In the genomic region with DNA sequence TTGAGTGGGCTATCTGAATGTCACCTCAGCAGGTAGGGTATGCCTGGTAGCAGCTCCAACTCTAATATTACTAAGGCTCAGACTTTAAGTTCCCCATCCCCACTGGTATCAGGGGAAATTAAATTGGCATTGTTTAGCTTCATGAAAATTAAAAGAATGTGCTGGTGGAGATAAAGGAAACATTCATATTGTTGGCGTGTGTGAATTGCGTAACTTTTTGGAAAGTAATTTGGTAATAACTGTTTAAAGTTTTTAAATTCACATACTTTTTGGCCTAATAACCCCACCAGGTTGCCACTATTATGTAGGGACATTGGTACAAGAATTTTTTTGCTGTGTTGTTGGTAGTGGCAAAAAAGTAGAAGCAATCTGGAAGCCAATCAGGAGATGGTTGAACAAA, we compare ENCODE assay signal across 28 cellular contexts. TPM values are rescaled to one million over a fixed set of nuclear protein-coding genes. Genes with fewer than 3 reads are reported as not detected.
DNase-seq lines count a peak whose midpoint lies in the region; ATAC-seq and TF ChIP-seq lines count a peak whose summit lies in the region.
"Had no signal": no experiment of that assay in that cellular context is flagged by ENCODE, and none has a peak within 500 bp of the region (broad histone marks: within the 10 kb centered on the region; RNA-seq: fewer than 3 reads in every experiment).

No MANE protein-coding gene starts in this region.

- 100% methylated on average over 1 of the region's 2 CpGs; no CpG with 5 or more reads in 1 of the 2 experiments for WGBS in mesodermal cell (ENCODE audit: insufficient coverage in 2 of 2), 2 experiments

- H3K36me3 ChIP-seq in mesodermal cell (ENCODE audit: control insufficient read depth, insufficient read depth, low read length), result peaks cover 8% of the 10 kb centered on the region
- H3K36me3 ChIP-seq: brain microvascular endothelial cell, thyroid gland had no signal

- no peak overlapping the region for H3K27ac Mint-ChIP-seq in natural killer cell
- peak overlapping the region in 1 of 2 donors; percentile 51 for H3K27ac Mint-ChIP-seq in natural killer cell treated with Interleukin-12 subunit alpha and Interleukin-12 subunit beta and Interleukin-15 and Interleukin-18, amount 100 ng/mL, for 72 hours
- H3K27ac Mint-ChIP-seq in activated naive CD4-positive, alpha-beta T cell treated with anti-CD3 and anti-CD28 coated beads, Interleukin-2, amount 50 U/mL, for 72 hours, result no peak overlapping the region
- H3K27ac Mint-ChIP-seq: activated naive CD8-positive, alpha-beta T cell treated with anti-CD3 and anti-CD28 coated beads for 36 hours; activated T-helper 2 cell treated with anti-CD3 and anti-CD28 coated beads, Interferon-gamma antibody, Interleukin-2, Interleukin-4, amounts not matched to agents 10 μg/mL and 5 μg/mL and 100 μg/mL, durations not matched to agents 14 hours and 24 hours and 36 hours; H9; T-helper 2 cell treated with Interferon-gamma antibody and Interleukin-4, amounts not matched to agents 5 μg/mL and 100 μg/mL, for 36 hours had no signal

- H3K9me3 ChIP-seq in mesodermal cell (ENCODE audit: control insufficient read depth, low read length), result no peaks in the 10 kb centered on the region
- H3K9me3 ChIP-seq: thyroid gland had no signal

- H3K4me3 ChIP-seq in cardiac fibroblast (replicated peaks in 1 of 2; ENCODE audit: low read depth in 2 of 2, low read length in 2 of 2) (no peak overlapping the region), mesodermal cell (ENCODE audit: extremely low read depth, insufficient read depth, low read length, poor library complexity, severe bottlenecking) (no peak overlapping the region)
- H3K4me3 ChIP-seq: coronary artery, thyroid gland had no signal

- peaks cover 36 to 39% of the 10 kb centered on the region in 2 donors for H3K4me1 Mint-ChIP-seq in natural killer cell
- peaks cover 25 to 41% of the 10 kb centered on the region in 2 donors for H3K4me1 Mint-ChIP-seq in natural killer cell treated with Interleukin-12 subunit alpha and Interleukin-12 subunit beta and Interleukin-15 and Interleukin-18, amount 100 ng/mL, for 72 hours (ENCODE audit: low read depth in 2 of 2)

- peak overlapping the region; percentile 17 for H3K4me3 Mint-ChIP-seq in natural killer cell
- H3K4me3 Mint-ChIP-seq in natural killer cell treated with Interleukin-12 subunit alpha and Interleukin-12 subunit beta and Interleukin-15 and Interleukin-18, amount 100 ng/mL, for 72 hours, result no peak overlapping the region
- H3K4me3 Mint-ChIP-seq: activated naive CD8-positive, alpha-beta T cell treated with anti-CD3 and anti-CD28 coated beads for 36 hours; H9; T-helper 2 cell treated with Interferon-gamma antibody and Interleukin-4, amounts not matched to agents 5 μg/mL and 100 μg/mL, for 36 hours had no signal

- no peaks in the 10 kb centered on the region for H3K36me3 Mint-ChIP-seq in natural killer cell
- peaks cover 4% of the 10 kb centered on the region for H3K36me3 Mint-ChIP-seq in natural killer cell treated with Interleukin-12 subunit alpha and Interleukin-12 subunit beta and Interleukin-15 and Interleukin-18, amount 100 ng/mL, for 72 hours
- peaks cover 15 to 20% of the 10 kb centered on the region in 2 donors for H3K36me3 Mint-ChIP-seq in activated naive CD4-positive, alpha-beta T cell treated with anti-CD3 and anti-CD28 coated beads, Interleukin-2, amount 50 U/mL, for 72 hours

- TF ChIP-seq CTCF in natural killer cell (IDR thresholded peaks at IDR 0.05), result no peak
- no peak for TF ChIP-seq CTCF in cardiac fibroblast (IDR thresholded peaks at IDR 0.05; ENCODE audit: low read depth, low read length)
- no peak for TF ChIP-seq CTCF in GM13976 (IDR thresholded peaks at IDR 0.05; ENCODE audit: borderline replicate concordance, control extremely low read depth, extremely low read depth, insufficient read depth, missing control alignments)
- TF ChIP-seq CTCF in GM20000 (IDR thresholded peaks at IDR 0.05; ENCODE audit: extremely low read depth, missing control alignments), result no peak

- no peaks in the 10 kb centered on the region for H3K9me3 Mint-ChIP-seq in natural killer cell
- no peaks in the 10 kb centered on the region for H3K9me3 Mint-ChIP-seq in natural killer cell treated with Interleukin-12 subunit alpha and Interleukin-12 subunit beta and Interleukin-15 and Interleukin-18, amount 100 ng/mL, for 72 hours
- no peaks in the 10 kb centered on the region for H3K9me3 Mint-ChIP-seq in activated naive CD4-positive, alpha-beta T cell treated with anti-CD3 and anti-CD28 coated beads, Interleukin-2, amount 50 U/mL, for 72 hours
- H3K9me3 Mint-ChIP-seq: activated naive CD8-positive, alpha-beta T cell treated with anti-CD3 and anti-CD28 coated beads for 36 hours; activated T-helper 2 cell treated with anti-CD3 and anti-CD28 coated beads, Interferon-gamma antibody, Interleukin-2, Interleukin-4, amounts not matched to agents 10 μg/mL and 5 μg/mL and 100 μg/mL, durations not matched to agents 14 hours and 24 hours and 36 hours; H9; T-helper 2 cell treated with Interferon-gamma antibody and Interleukin-4, amounts not matched to agents 5 μg/mL and 100 μg/mL, for 36 hours had no signal

- no peak for DNase-seq in natural killer cell
- DNase-seq in natural killer cell treated with Interleukin-12 subunit alpha and Interleukin-12 subunit beta and Interleukin-15 and Interleukin-18, amount 100 ng/mL, for 72 hours (ENCODE audit: low spot score), result no peak
- peak; percentile 67 to 84 for DNase-seq in cardiac fibroblast (ENCODE audit: low read depth in 2 of 2)
- DNase-seq in activated naive CD4-positive, alpha-beta T cell treated with anti-CD3 and anti-CD28 coated beads, Interleukin-2, amount 50 U/mL, for 72 hours (ENCODE audit: low spot score in 2 of 2), result no peak
- DNase-seq in GM13976 (ENCODE audit: low spot score), result no peak
- DNase-seq in GM20000 (ENCODE audit: low spot score), result no peak
- DNase-seq: activated CD4-positive, alpha-beta T cell treated with anti-CD3 and anti-CD28 coated beads, Interleukin-2, amount 50 U/mL, for 4 hours; activated CD8-positive, alpha-beta memory T cell treated with anti-CD3 and anti-CD28 coated beads, Interleukin-2, amount 50 U/mL, for 4 hours; activated naive CD8-positive, alpha-beta T cell treated with anti-CD3 and anti-CD28 coated beads for 36 hours; brain microvascular endothelial cell; COR-L47; DMS79 treated with DMSO at 0.1 percent for 48 hours; H9; hippocampal formation; KG1; NCI-H146; NCI-H524 treated with DMSO at 0.1 percent for 48 hours; RPMI8226; stimulated activated CD4-positive, alpha-beta T cell treated with anti-CD3 and anti-CD28 coated beads, Interleukin-12 subunit alpha, Interleukin-12 subunit beta, amount 100 ng/mL, for 4 hours; stimulated activated CD4-positive, alpha-beta T cell treated with anti-CD3 and anti-CD28 coated beads, Interleukin-4, amount 100 ng/mL, for 4 hours; stimulated activated naive CD8-positive, alpha-beta T cell treated with anti-CD3 and anti-CD28 coated beads, Interleukin-15, Interleukin-2, amounts not matched to agents 100 U/mL and 50 U/mL, for 24 hours; thyroid gland had no signal

- intact Hi-C loops in natural killer cell (cut with micrococcal nuclease), result loop anchor here (5.0 kb wide), 1 partner anchor 111 kb away; a partner anchor contains a TSS

- peaks cover 21% of the 10 kb centered on the region for H3K4me1 ChIP-seq in mesodermal cell (ENCODE audit: control insufficient read depth, insufficient read depth, low read length, poor library complexity, severe bottlenecking)

- ATAC-seq in natural killer cell (no peak), GM21825 (IDR thresholded peaks at IDR 0.05; ENCODE audit: unreplicated experiment) (no peak)
- no peak for ATAC-seq in natural killer cell treated with Interleukin-12 subunit alpha and Interleukin-12 subunit beta and Interleukin-15 and Interleukin-18, amount 100 ng/mL, for 72 hours
- ATAC-seq in activated naive CD4-positive, alpha-beta T cell treated with anti-CD3 and anti-CD28 coated beads, Interleukin-2, amount 50 U/mL, for 72 hours, result no peak
- ATAC-seq: SK-N-SH treated with all-trans-retinoic acid at 6 μM for 48 hours; stimulated activated naive CD8-positive, alpha-beta T cell treated with anti-CD3 and anti-CD28 coated beads, Interleukin-15, Interleukin-2, amounts not matched to agents 100 U/mL and 50 U/mL, for 24 hours had no signal

- in situ Hi-C loops in GM13976 (cut with MboI; ENCODE audit: low sequenced_read_pairs, unreplicated experiment), result no loop called here

- no peaks in the 10 kb centered on the region for H3K27me3 Mint-ChIP-seq in natural killer cell (ENCODE audit: low read depth in 2 of 2)
- H3K27me3 Mint-ChIP-seq in natural killer cell treated with Interleukin-12 subunit alpha and Interleukin-12 subunit beta and Interleukin-15 and Interleukin-18, amount 100 ng/mL, for 72 hours, result no peaks in the 10 kb centered on the region

- H3K27ac ChIP-seq in mesodermal cell (ENCODE audit: low read depth, low read length, severe bottlenecking), result peak overlapping the region; percentile 8
- H3K27ac ChIP-seq: brain microvascular endothelial cell, coronary artery, thyroid gland had no signal

RNA-seq across cellular contexts. Expression of a gene that starts 29.4 kb away (rescaled TPM):
- 10 to 100 TPM; 64.9 to 98.3 (median 97.6) TPM for total RNA-seq in natural killer cell
- 100 to 1,000 TPM in 1 of 2 donors, 10 to 100 TPM in 1; 99.4 to 118 TPM for total RNA-seq in natural killer cell treated with Interleukin-12 subunit alpha and Interleukin-12 subunit beta and Interleukin-15 and Interleukin-18, amount 100 ng/mL, for 72 hours
- polyA plus RNA-seq in mesodermal cell (2013, experiment 1 of 2), result 254 TPM
- polyA plus RNA-seq in mesodermal cell (2013, experiment 2 of 2), result 260 TPM
- total RNA-seq in activated naive CD4-positive, alpha-beta T cell treated with anti-CD3 and anti-CD28 coated beads, Interleukin-2, amount 50 U/mL, for 72 hours, result 10 to 100 TPM; 87.4 to 93.0 TPM

Comparison
In these comparisons a context has a peak if more than half of its experiments do, and no peak if none do; other contexts are left out.
1. DNase-seq: peak in cardiac fibroblast (2 of 2); none in natural killer cell (single experiment), natural killer cell treated with Interleukin-12 subunit alpha and Interleukin-12 subunit beta and Interleukin-15 and Interleukin-18, amount 100 ng/mL, for 72 hours (single experiment), activated naive CD4-positive, alpha-beta T cell treated with anti-CD3 and anti-CD28 coated beads, Interleukin-2, amount 50 U/mL, for 72 hours (0 of 2), GM13976 (single experiment) and GM20000 (single experiment).